ENCODE assay signal across 11 cellular contexts in genomic region chr20:34791289-34792020, GRCh38. TPM values are rescaled to one million over a fixed set of nuclear protein-coding genes. Genes with fewer than 3 reads are reported as not detected.
DNase-seq lines count a peak whose midpoint lies in the region; ATAC-seq and TF ChIP-seq lines count a peak whose summit lies in the region.
"Had no signal": no experiment of that assay in that cellular context is flagged by ENCODE, and none has a peak within 500 bp of the region (broad histone marks: within the 10 kb centered on the region; RNA-seq: fewer than 3 reads in every experiment).

No MANE protein-coding gene starts in this region.

- H3K27me3 Mint-ChIP-seq in activated T-helper 17 cell treated with anti-CD3 and anti-CD28 coated beads, Interleukin-2, amount 50 U/mL, for 72 hours, result no peaks in the 10 kb centered on the region
- H3K27me3 Mint-ChIP-seq: activated naive CD8-positive, alpha-beta T cell had no signal

- peak overlapping the region; percentile 56 for H3K4me2 ChIP-seq in KMS-11

- intact Hi-C loops in left colon (cut with DNase I, micrococcal nuclease), result no loop called here

- peaks cover 29% of the 10 kb centered on the region for H3K36me3 Mint-ChIP-seq in activated T-helper 17 cell treated with anti-CD3 and anti-CD28 coated beads, Interleukin-2, amount 50 U/mL, for 72 hours (ENCODE audit: low read depth)

- ATAC-seq in activated T-helper 17 cell treated with anti-CD3 and anti-CD28 coated beads, Interleukin-2, amount 50 U/mL, for 72 hours (replicated peaks), result no peak
- ATAC-seq in left colon, result peak; percentile 44
- no peak for ATAC-seq in GM19328 (IDR thresholded peaks at IDR 0.05; ENCODE audit: unreplicated experiment)
- no peak for ATAC-seq in GM21381 (IDR thresholded peaks at IDR 0.05; ENCODE audit: unreplicated experiment)

- no peaks in the 10 kb centered on the region; the same call in 1 of the 2 replicates for H3K36me3 ChIP-seq in KMS-11 (ENCODE audit: insufficient read depth)

- H3K27ac ChIP-seq in KMS-11, result peak overlapping the region; percentile 13; the same call in 1 of the 2 replicates

- H3K4me3 Mint-ChIP-seq in activated T-helper 17 cell treated with anti-CD3 and anti-CD28 coated beads, Interleukin-2, amount 50 U/mL, for 72 hours, result no peak overlapping the region
- H3K4me3 Mint-ChIP-seq: activated naive CD8-positive, alpha-beta T cell had no signal

- H3K27ac Mint-ChIP-seq in activated T-helper 17 cell treated with anti-CD3 and anti-CD28 coated beads, Interleukin-2, amount 50 U/mL, for 72 hours, result peak overlapping the region; percentile 22
- H3K27ac Mint-ChIP-seq: activated naive CD8-positive, alpha-beta T cell had no signal

- no peak overlapping the region for H2AFZ ChIP-seq in KMS-11 (ENCODE audit: low read depth)

- H3K9me3 Mint-ChIP-seq in activated T-helper 17 cell treated with anti-CD3 and anti-CD28 coated beads, Interleukin-2, amount 50 U/mL, for 72 hours, result no peaks in the 10 kb centered on the region

- peaks cover 7% of the 10 kb centered on the region for H3K4me1 Mint-ChIP-seq in activated T-helper 17 cell treated with anti-CD3 and anti-CD28 coated beads, Interleukin-2, amount 50 U/mL, for 72 hours

- H3K27me3 ChIP-seq in KMS-11 (ENCODE audit: insufficient read depth, low read depth), result no peaks in the 10 kb centered on the region

- H3K79me2 ChIP-seq in KMS-11 (ENCODE audit: insufficient read depth, low read depth), result peaks cover 34% of the 10 kb centered on the region; the same call in 1 of the 2 replicates

- H3K4me1 ChIP-seq in KMS-11 (ENCODE audit: low read depth, poor library complexity, severe bottlenecking), result peaks cover 37% of the 10 kb centered on the region

- DNase-seq in AG08396 (ENCODE audit: low spot score), result peak; percentile 16
- no peak for DNase-seq in left colon
- DNase-seq in anterior cingulate cortex (lab: John Stamatoyannopoulos, UW), result no peak
- no peak for DNase-seq in activated T-cell treated with anti-CD3 and anti-CD28 coated beads for 4 hours
- DNase-seq: GDM1, SW 1271 had no signal

- TF ChIP-seq CTCF in KMS-11 (conservative IDR thresholded peaks at IDR 0.05; ENCODE audit: low read depth, low read length), result no peak

- no peak overlapping the region; the same call in 1 of the 2 replicates for H3K9ac ChIP-seq in KMS-11

- no peaks in the 10 kb centered on the region for H4K20me1 ChIP-seq in KMS-11 (ENCODE audit: insufficient read depth)

- no peak overlapping the region for H3K4me3 ChIP-seq in KMS-11 (IDR thresholded peaks at IDR 0.05; ENCODE audit: insufficient read depth, low read depth, low read length)

RNA-seq across cellular contexts. Expression of gene NCOA6, which starts 34.0 kb away (rescaled TPM):
- total RNA-seq in activated T-helper 17 cell treated with anti-CD3 and anti-CD28 coated beads, Interleukin-2, amount 50 U/mL, for 72 hours, result 10 to 100 TPM; 20.8 to 25.3 TPM
- 10 to 100 TPM; 36.1 to 40.0 TPM for total RNA-seq in left colon
